ENCODE assay signal across 2 cellular contexts in the genomic region with DNA sequence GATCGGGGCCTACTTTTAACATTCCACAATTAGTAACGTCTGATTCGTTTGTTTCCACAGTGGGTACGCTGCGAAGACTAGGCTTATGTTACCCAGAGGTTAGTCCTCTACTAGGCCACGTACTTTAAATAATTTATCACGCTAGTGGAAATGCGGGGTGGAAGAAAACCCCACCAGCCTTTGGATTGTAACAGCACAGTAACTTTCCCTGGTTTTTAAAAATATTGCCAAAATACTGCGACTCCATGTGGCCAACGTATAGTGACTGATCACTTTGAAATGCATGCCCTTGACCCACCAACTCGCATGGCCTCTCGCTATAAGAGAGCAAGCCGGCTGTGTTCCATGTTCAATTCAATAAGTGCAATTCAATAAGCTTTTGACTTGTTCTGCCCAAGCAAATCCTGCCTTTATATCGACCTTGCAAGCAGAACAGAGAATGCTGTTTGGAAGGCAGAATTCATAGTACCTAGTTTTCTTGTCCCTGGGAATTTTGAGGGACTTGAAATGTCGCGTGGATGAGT.
TF ChIP-seq lines count a peak whose summit lies in the region.

No MANE protein-coding gene starts in this region.

TF ChIP-seq in IMR-90, 13 proteins besides CTCF, POLR2A, EP300 and RAD21:
- TF ChIP-seq, protein P1, sequence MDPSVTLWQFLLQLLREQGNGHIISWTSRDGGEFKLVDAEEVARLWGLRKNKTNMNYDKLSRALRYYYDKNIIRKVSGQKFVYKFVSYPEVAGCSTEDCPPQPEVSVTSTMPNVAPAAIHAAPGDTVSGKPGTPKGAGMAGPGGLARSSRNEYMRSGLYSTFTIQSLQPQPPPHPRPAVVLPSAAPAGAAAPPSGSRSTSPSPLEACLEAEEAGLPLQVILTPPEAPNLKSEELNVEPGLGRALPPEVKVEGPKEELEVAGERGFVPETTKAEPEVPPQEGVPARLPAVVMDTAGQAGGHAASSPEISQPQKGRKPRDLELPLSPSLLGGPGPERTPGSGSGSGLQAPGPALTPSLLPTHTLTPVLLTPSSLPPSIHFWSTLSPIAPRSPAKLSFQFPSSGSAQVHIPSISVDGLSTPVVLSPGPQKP (IDR thresholded peaks at IDR 0.05; ENCODE audit: borderline replicate concordance, low read depth, low read length): no peak
- no peak for TF ChIP-seq CEBPB (IDR thresholded peaks at IDR 0.05; ENCODE audit: low read depth, low read length)
- no peak for TF ChIP-seq MAFK (IDR thresholded peaks at IDR 0.05; ENCODE audit: low read depth, low read length)
- no peak for TF ChIP-seq MAZ (IDR thresholded peaks at IDR 0.05; ENCODE audit: borderline replicate concordance, low read depth, low read length)
- no peak for TF ChIP-seq FOS (IDR thresholded peaks at IDR 0.05; ENCODE audit: low read depth, low read length)
- no peak for TF ChIP-seq RFX5 (IDR thresholded peaks at IDR 0.05; ENCODE audit: low read depth, low read length)
- no peak for TF ChIP-seq SMC3 (IDR thresholded peaks at IDR 0.05; ENCODE audit: low read depth, low read length)
- TF ChIP-seq NFE2L2 (IDR thresholded peaks at IDR 0.05; ENCODE audit: low read depth, low read length): no peak
- TF ChIP-seq, protein P2, sequence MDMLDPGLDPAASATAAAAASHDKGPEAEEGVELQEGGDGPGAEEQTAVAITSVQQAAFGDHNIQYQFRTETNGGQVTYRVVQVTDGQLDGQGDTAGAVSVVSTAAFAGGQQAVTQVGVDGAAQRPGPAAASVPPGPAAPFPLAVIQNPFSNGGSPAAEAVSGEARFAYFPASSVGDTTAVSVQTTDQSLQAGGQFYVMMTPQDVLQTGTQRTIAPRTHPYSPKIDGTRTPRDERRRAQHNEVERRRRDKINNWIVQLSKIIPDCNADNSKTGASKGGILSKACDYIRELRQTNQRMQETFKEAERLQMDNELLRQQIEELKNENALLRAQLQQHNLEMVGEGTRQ (IDR thresholded peaks at IDR 0.05; ENCODE audit: low read depth, low read length): no peak
- TF ChIP-seq CHD1 (IDR thresholded peaks at IDR 0.05; ENCODE audit: low read depth, low read length): no peak
- no peak for TF ChIP-seq BHLHE40 (IDR thresholded peaks at IDR 0.05; ENCODE audit: low read depth, low read length)

TF ChIP-seq in GM12878, 131 proteins besides CTCF, POLR2A, EP300 and RAD21:
- TF ChIP-seq, protein P3, sequence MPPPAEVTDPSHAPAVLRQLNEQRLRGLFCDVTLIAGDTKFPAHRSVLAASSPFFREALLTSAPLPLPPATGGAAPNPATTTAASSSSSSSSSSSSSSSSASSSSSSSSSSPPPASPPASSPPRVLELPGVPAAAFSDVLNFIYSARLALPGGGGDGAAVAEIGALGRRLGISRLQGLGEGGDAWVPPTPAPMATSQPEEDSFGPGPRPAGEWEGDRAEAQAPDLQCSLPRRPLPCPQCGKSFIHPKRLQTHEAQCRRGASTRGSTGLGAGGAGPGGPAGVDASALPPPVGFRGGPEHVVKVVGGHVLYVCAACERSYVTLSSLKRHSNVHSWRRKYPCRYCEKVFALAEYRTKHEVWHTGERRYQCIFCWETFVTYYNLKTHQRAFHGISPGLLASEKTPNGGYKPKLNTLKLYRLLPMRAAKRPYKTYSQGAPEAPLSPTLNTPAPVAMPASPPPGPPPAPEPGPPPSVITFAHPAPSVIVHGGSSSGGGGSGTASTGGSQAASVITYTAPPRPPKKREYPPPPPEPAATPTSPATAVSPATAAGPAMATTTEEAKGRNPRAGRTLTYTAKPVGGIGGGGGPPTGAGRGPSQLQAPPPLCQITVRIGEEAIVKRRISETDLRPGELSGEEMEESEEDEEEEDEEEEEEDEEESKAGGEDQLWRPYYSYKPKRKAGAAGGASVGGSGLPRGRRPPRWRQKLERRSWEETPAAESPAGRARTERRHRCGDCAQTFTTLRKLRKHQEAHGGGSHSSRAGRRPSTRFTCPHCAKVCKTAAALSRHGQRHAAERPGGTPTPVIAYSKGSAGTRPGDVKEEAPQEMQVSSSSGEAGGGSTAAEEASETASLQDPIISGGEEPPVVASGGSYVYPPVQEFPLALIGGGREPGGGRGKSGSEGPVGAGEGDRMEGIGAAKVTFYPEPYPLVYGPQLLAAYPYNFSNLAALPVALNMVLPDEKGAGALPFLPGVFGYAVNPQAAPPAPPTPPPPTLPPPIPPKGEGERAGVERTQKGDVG (CRISPR knock-in tag; IDR thresholded peaks at IDR 0.05): no peak
- TF ChIP-seq, protein P4, sequence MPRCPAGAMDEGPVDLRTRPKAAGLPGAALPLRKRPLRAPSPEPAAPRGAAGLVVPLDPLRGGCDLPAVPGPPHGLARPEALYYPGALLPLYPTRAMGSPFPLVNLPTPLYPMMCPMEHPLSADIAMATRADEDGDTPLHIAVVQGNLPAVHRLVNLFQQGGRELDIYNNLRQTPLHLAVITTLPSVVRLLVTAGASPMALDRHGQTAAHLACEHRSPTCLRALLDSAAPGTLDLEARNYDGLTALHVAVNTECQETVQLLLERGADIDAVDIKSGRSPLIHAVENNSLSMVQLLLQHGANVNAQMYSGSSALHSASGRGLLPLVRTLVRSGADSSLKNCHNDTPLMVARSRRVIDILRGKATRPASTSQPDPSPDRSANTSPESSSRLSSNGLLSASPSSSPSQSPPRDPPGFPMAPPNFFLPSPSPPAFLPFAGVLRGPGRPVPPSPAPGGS (IDR thresholded peaks at IDR 0.05; ENCODE audit: borderline replicate concordance, insufficient read depth, low read depth, low read length, poor library complexity, severe bottlenecking): no peak
- no peak for TF ChIP-seq DPF2 (IDR thresholded peaks at IDR 0.05)
- TF ChIP-seq BRCA1 (IDR thresholded peaks at IDR 0.05; ENCODE audit: low read depth, low read length): no peak
- no peak for TF ChIP-seq CREB1 (IDR thresholded peaks at IDR 0.05; ENCODE audit: low read depth)
- TF ChIP-seq SMAD5 (IDR thresholded peaks at IDR 0.05; ENCODE audit: low read depth): no peak
- no peak for TF ChIP-seq NR2C2 (IDR thresholded peaks at IDR 0.05; ENCODE audit: borderline replicate concordance, control insufficient read depth, insufficient read length, low read depth)
- TF ChIP-seq, protein P5, sequence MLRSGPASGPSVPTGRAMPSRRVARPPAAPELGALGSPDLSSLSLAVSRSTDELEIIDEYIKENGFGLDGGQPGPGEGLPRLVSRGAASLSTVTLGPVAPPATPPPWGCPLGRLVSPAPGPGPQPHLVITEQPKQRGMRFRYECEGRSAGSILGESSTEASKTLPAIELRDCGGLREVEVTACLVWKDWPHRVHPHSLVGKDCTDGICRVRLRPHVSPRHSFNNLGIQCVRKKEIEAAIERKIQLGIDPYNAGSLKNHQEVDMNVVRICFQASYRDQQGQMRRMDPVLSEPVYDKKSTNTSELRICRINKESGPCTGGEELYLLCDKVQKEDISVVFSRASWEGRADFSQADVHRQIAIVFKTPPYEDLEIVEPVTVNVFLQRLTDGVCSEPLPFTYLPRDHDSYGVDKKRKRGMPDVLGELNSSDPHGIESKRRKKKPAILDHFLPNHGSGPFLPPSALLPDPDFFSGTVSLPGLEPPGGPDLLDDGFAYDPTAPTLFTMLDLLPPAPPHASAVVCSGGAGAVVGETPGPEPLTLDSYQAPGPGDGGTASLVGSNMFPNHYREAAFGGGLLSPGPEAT (IDR thresholded peaks at IDR 0.05; ENCODE audit: low read depth): 0 out of 2 replicates have a peak, but pooled peaks have one; percentile 18
- TF ChIP-seq NBN (IDR thresholded peaks at IDR 0.05): 0 out of 2 replicates have a peak, but pooled peaks have one; percentile 21
- TF ChIP-seq MEF2B (IDR thresholded peaks at IDR 0.05; ENCODE audit: partially characterized antibody, poor library complexity, severe bottlenecking): peak; percentile 7
- no peak for TF ChIP-seq IRF4 (IDR thresholded peaks at IDR 0.05; ENCODE audit: low read depth, low read length)
- no peak for TF ChIP-seq STAT3 (IDR thresholded peaks at IDR 0.05; ENCODE audit: low read depth, low read length)
- TF ChIP-seq ATF7 (IDR thresholded peaks at IDR 0.05; ENCODE audit: low read depth): no peak
- no peak for TF ChIP-seq MEF2A (IDR thresholded peaks at IDR 0.05; ENCODE audit: insufficient read depth, low read depth, low read length)
- TF ChIP-seq, protein P6, sequence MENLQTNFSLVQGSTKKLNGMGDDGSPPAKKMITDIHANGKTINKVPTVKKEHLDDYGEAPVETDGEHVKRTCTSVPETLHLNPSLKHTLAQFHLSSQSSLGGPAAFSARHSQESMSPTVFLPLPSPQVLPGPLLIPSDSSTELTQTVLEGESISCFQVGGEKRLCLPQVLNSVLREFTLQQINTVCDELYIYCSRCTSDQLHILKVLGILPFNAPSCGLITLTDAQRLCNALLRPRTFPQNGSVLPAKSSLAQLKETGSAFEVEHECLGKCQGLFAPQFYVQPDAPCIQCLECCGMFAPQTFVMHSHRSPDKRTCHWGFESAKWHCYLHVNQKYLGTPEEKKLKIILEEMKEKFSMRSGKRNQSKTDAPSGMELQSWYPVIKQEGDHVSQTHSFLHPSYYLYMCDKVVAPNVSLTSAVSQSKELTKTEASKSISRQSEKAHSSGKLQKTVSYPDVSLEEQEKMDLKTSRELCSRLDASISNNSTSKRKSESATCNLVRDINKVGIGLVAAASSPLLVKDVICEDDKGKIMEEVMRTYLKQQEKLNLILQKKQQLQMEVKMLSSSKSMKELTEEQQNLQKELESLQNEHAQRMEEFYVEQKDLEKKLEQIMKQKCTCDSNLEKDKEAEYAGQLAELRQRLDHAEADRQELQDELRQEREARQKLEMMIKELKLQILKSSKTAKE (IDR thresholded peaks at IDR 0.05; ENCODE audit: low read depth, poor library complexity, severe bottlenecking): no peak
- no peak for TF ChIP-seq MXI1 (IDR thresholded peaks at IDR 0.05; ENCODE audit: low read depth, low read length)
- TF ChIP-seq, protein P7, sequence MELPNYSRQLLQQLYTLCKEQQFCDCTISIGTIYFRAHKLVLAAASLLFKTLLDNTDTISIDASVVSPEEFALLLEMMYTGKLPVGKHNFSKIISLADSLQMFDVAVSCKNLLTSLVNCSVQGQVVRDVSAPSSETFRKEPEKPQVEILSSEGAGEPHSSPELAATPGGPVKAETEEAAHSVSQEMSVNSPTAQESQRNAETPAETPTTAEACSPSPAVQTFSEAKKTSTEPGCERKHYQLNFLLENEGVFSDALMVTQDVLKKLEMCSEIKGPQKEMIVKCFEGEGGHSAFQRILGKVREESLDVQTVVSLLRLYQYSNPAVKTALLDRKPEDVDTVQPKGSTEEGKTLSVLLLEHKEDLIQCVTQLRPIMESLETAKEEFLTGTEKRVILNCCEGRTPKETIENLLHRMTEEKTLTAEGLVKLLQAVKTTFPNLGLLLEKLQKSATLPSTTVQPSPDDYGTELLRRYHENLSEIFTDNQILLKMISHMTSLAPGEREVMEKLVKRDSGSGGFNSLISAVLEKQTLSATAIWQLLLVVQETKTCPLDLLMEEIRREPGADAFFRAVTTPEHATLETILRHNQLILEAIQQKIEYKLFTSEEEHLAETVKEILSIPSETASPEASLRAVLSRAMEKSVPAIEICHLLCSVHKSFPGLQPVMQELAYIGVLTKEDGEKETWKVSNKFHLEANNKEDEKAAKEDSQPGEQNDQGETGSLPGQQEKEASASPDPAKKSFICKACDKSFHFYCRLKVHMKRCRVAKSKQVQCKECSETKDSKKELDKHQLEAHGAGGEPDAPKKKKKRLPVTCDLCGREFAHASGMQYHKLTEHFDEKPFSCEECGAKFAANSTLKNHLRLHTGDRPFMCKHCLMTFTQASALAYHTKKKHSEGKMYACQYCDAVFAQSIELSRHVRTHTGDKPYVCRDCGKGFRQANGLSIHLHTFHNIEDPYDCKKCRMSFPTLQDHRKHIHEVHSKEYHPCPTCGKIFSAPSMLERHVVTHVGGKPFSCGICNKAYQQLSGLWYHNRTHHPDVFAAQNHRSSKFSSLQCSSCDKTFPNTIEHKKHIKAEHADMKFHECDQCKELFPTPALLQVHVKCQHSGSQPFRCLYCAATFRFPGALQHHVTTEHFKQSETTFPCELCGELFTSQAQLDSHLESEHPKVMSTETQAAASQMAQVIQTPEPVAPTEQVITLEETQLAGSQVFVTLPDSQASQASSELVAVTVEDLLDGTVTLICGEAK (IDR thresholded peaks at IDR 0.05; ENCODE audit: borderline replicate concordance): 0 out of 2 replicates have a peak, but pooled peaks have one; percentile 41
- TF ChIP-seq YY1 (IDR thresholded peaks at IDR 0.05; ENCODE audit: low read depth, low read length): no peak
- TF ChIP-seq TARDBP (IDR thresholded peaks at IDR 0.05; ENCODE audit: borderline replicate concordance): no peak
- no peak for TF ChIP-seq CREM (IDR thresholded peaks at IDR 0.05; ENCODE audit: low read depth)
- TF ChIP-seq, protein P8, sequence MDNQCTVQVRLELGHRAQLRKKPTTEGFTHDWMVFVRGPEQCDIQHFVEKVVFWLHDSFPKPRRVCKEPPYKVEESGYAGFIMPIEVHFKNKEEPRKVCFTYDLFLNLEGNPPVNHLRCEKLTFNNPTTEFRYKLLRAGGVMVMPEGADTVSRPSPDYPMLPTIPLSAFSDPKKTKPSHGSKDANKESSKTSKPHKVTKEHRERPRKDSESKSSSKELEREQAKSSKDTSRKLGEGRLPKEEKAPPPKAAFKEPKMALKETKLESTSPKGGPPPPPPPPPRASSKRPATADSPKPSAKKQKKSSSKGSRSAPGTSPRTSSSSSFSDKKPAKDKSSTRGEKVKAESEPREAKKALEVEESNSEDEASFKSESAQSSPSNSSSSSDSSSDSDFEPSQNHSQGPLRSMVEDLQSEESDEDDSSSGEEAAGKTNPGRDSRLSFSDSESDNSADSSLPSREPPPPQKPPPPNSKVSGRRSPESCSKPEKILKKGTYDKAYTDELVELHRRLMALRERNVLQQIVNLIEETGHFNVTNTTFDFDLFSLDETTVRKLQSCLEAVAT (IDR thresholded peaks at IDR 0.05): peak; percentile 95
- TF ChIP-seq PAX5 (IDR thresholded peaks at IDR 0.05; ENCODE audit: borderline replicate concordance, low read depth, low read length): no peak
- peak; percentile 6; the same call in 1 of the 2 replicates for TF ChIP-seq CBX5 (IDR thresholded peaks at IDR 0.05; ENCODE audit: low read depth)
- peak; percentile 2 for TF ChIP-seq MYC (IDR thresholded peaks at IDR 0.05; ENCODE audit: insufficient read depth, insufficient read length, insufficient replicate concordance, low read length, severe bottlenecking)
- TF ChIP-seq RB1 (IDR thresholded peaks at IDR 0.05; ENCODE audit: borderline replicate concordance): no peak
- TF ChIP-seq HDGF (IDR thresholded peaks at IDR 0.05): no peak
- no peak for TF ChIP-seq ZNF384 (IDR thresholded peaks at IDR 0.05; ENCODE audit: borderline replicate concordance, low read depth, low read length)
- TF ChIP-seq RBBP5 (conservative IDR thresholded peaks at IDR 0.05): no peak
- TF ChIP-seq SREBF2 (IDR thresholded peaks at IDR 0.05; ENCODE audit: low read length): no peak
- TF ChIP-seq SIN3A (IDR thresholded peaks at IDR 0.05; ENCODE audit: low read depth, low read length): no peak
- no peak for TF ChIP-seq CBFB (IDR thresholded peaks at IDR 0.05; ENCODE audit: low read depth)
- no peak for TF ChIP-seq MYB (IDR thresholded peaks at IDR 0.05; ENCODE audit: borderline replicate concordance, low read depth, low read length)
